ENCODE assay signal across 8 cellular contexts in genomic region chr18:812673-813404, GRCh38. TPM values are rescaled to one million over a fixed set of nuclear protein-coding genes. Genes with fewer than 3 reads are reported as not detected.
DNase-seq lines count a peak whose midpoint lies in the region; ATAC-seq and TF ChIP-seq lines count a peak whose summit lies in the region.

No MANE protein-coding gene starts in this region.

- 0% methylated on average over 5 of the region's 33 CpGs; no CpG with 5 or more reads in 1 of the 2 experiments for WGBS in IMR-90 (ENCODE audit: extremely low coverage in 2 of 2, insufficient read length in 1 of 2), 2 experiments

- CTCF ChIA-PET in IMR-90 (lab: Yijun Ruan, JAX) = interaction anchor here (0.9 kb wide), 1 partner anchor 18 kb away, joined by 5 read pairs; no protein-coding TSS in a partner anchor

- H2BK120ac ChIP-seq in IMR-90 (ENCODE audit: low read depth, low read length) = peak overlapping the region; percentile 82

- H4K91ac ChIP-seq in IMR-90 (ENCODE audit: insufficient read depth, low read depth, low read length) = peak overlapping the region; percentile 82

- H3K4ac ChIP-seq in IMR-90 (ENCODE audit: low read depth, low read length) = peak overlapping the region; percentile 85

- intact Hi-C loops in IMR-90 (cut with micrococcal nuclease) (no loop called here), gastrocnemius medialis (cut with DNase I; ENCODE audit: low total_unique reads) (loop anchor here (5.0 to 10.0 kb wide), 3 partner anchors 101 to 1842 kb away; partner anchors contain the start of genes ENOSF1, SMCHD1 and THOC1)

- TF ChIP-seq POLR2A in IMR-90 (IDR thresholded peaks at IDR 0.05; ENCODE audit: low read depth, low read length) = peak; percentile 83; the same call in 1 of the 2 replicates
- TF ChIP-seq POLR2A in gastrocnemius medialis (IDR thresholded peaks at IDR 0.05) = no peak

- peak overlapping the region; percentile 75 for H3K9ac ChIP-seq in IMR-90 (ENCODE audit: low read depth, low read length)

- H4K5ac ChIP-seq in IMR-90 (ENCODE audit: low read depth, low read length) = peak overlapping the region; percentile 40

- peak; percentile 26 for DNase-seq in DMS 273 treated with DMSO at 0.1 percent for 48 hours (lab: John Stamatoyannopoulos, UW)
- peak; percentile 82 for DNase-seq in IMR-90
- peak; percentile 26 to 52 (median 32) for DNase-seq in T-helper 17 cell
- DNase-seq in hypothalamus (lab: John Stamatoyannopoulos, UW) = peak in 26 of 51 donors; percentile 12 to 65 (median 46)
- peak; percentile 62 to 77 for DNase-seq in gastrocnemius medialis
- DNase-seq in NCI-H187 treated with DMSO at 0.1 percent for 48 hours (lab: John Stamatoyannopoulos, UW) = no peak

- POLR2A ChIA-PET in IMR-90 (lab: Charles Lee; ENCODE audit: unreplicated experiment) = no interaction called here

- BruUV-seq in IMR-90 (replicated peaks; lab: Mats Ljungman, UMichigan) = no TSS peak

- peaks cover 3 to 10% of the 10 kb centered on the region in 2 experiments; a peak in 3 of 4 replicates for H3K79me1 ChIP-seq in IMR-90 (ENCODE audit: low read depth in 1 of 2, low read length in 2 of 2)

- H3K14ac ChIP-seq in IMR-90 (replicated peaks; ENCODE audit: low read depth, low read length) = peak overlapping the region; percentile 47

- peaks cover 4% of the 10 kb centered on the region for H3K36me3 Mint-ChIP-seq in T-helper 17 cell (ENCODE audit: low read depth)

- peak overlapping the region; percentile 98 for H2AFZ ChIP-seq in IMR-90 (replicated peaks; ENCODE audit: low read length, poor library complexity)

- H3K9me3 ChIP-seq in IMR-90 (ENCODE audit: control insufficient read depth, insufficient read depth, low read length) (no peaks in the 10 kb centered on the region), T-helper 17 cell (ENCODE audit: control insufficient read depth, low read length, poor library complexity, severe bottlenecking) (no peaks in the 10 kb centered on the region), gastrocnemius medialis (no peaks in the 10 kb centered on the region)

- H3K27me3 ChIP-seq in IMR-90 (ENCODE audit: control insufficient read depth, insufficient read depth, low read length) (no peaks in the 10 kb centered on the region), gastrocnemius medialis (no peaks in the 10 kb centered on the region)

- peak overlapping the region; percentile 22 for H3K18ac ChIP-seq in IMR-90 (ENCODE audit: low read depth, low read length)

- H2BK20ac ChIP-seq in IMR-90 (ENCODE audit: low read depth, low read length) = no peak overlapping the region; the same call in 1 of the 2 replicates

- peak overlapping the region; percentile 75 for H3K27ac ChIP-seq in IMR-90 (ENCODE audit: insufficient read depth, low read length)
- H3K27ac ChIP-seq in angular gyrus (ENCODE audit: low read depth, low read length) = peak overlapping the region; percentile 14
- peak overlapping the region; percentile 93 to 96 (median 94) for H3K27ac ChIP-seq in gastrocnemius medialis

- peak overlapping the region; percentile 51; the same call in 1 of the 2 replicates for H3K56ac ChIP-seq in IMR-90 (ENCODE audit: extremely low read depth, insufficient read depth, low read length)

- peak overlapping the region; percentile 95 for H3K4me3 Mint-ChIP-seq in T-helper 17 cell

- ATAC-seq in GM21526 (IDR thresholded peaks at IDR 0.05; ENCODE audit: low FRiP score, unreplicated experiment) (peak; percentile 40), IMR-90 (ENCODE audit: low read depth) (peak; percentile 34), T-helper 17 cell (peak; percentile 68), gastrocnemius medialis (peak; percentile 69 to 76)

- H3K4me3 ChIP-seq in IMR-90 (ENCODE audit: insufficient read depth, low read depth, low read length) (peak overlapping the region; percentile 80), gastrocnemius medialis (peak overlapping the region; percentile 75 to 96 (median 86))

- no peaks in the 10 kb centered on the region for H3K9me1 ChIP-seq in IMR-90 (ENCODE audit: insufficient read depth, low read length)

- no peak overlapping the region for H2AK5ac ChIP-seq in IMR-90 (ENCODE audit: low read depth, low read length)

- peak overlapping the region; percentile 58 for H3K23ac ChIP-seq in IMR-90 (ENCODE audit: low read depth, low read length)

- no peaks in the 10 kb centered on the region for H3K36me3 ChIP-seq in IMR-90 (ENCODE audit: control insufficient read depth, insufficient read depth, low read length)
- H3K36me3 ChIP-seq in gastrocnemius medialis = no peaks in the 10 kb centered on the region

- dilution Hi-C loops in IMR-90 (cut with HindIII; ENCODE audit: low sequenced_read_pairs, unreplicated experiment) = no loop called here

- in situ Hi-C loops in IMR-90 (cut with MboI; ENCODE audit: low sequenced_read_pairs) = no loop called here
- in situ Hi-C loops in gastrocnemius medialis (cut with MboI; ENCODE audit: low sequenced_read_pairs in 4 of 4) = no loop called here

- peak overlapping the region; percentile 3; the same call in 2 of the 3 replicates for H2BK15ac ChIP-seq in IMR-90 (ENCODE audit: low read depth, low read length)

- peak overlapping the region; percentile 71 for H2BK5ac ChIP-seq in IMR-90 (ENCODE audit: low read depth, low read length, poor library complexity, severe bottlenecking)

- no peak for TF ChIP-seq RAD21 in IMR-90 (IDR thresholded peaks at IDR 0.05; ENCODE audit: low read length)

- peaks cover 9% of the 10 kb centered on the region; the same call in 1 of the 2 replicates for H4K20me1 ChIP-seq in IMR-90 (ENCODE audit: insufficient read depth, low read length)

- H3K27me3 Mint-ChIP-seq in T-helper 17 cell = peaks cover 4% of the 10 kb centered on the region

- peaks cover 3% of the 10 kb centered on the region for H3K4me1 ChIP-seq in IMR-90 (ENCODE audit: control insufficient read depth, insufficient read depth, low read length)
- peaks cover 30 to 38% of the 10 kb centered on the region in 2 donors for H3K4me1 ChIP-seq in gastrocnemius medialis

- peak overlapping the region; percentile 11 to 89; a peak in 3 of 4 replicates for H4K8ac ChIP-seq in IMR-90 (ENCODE audit: low read depth in 2 of 2, low read length in 2 of 2)

- TF ChIP-seq CTCF in IMR-90 (conservative IDR thresholded peaks at IDR 0.05; ENCODE audit: low read depth, low read length) = no peak
- TF ChIP-seq CTCF in gastrocnemius medialis (IDR thresholded peaks at IDR 0.05 in 4 of 5, conservative IDR thresholded peaks at IDR 0.05 in 1 of 5) = no peak

- peak overlapping the region; percentile 88 for H2AK9ac ChIP-seq in IMR-90 (replicated peaks; ENCODE audit: low read depth, low read length, poor library complexity)

- H3K27ac Mint-ChIP-seq in T-helper 17 cell = peak overlapping the region; percentile 93

- H3K4me2 ChIP-seq in IMR-90 (ENCODE audit: low read depth, low read length) = peak overlapping the region; percentile 79

- peaks cover 31% of the 10 kb centered on the region for H3K4me1 Mint-ChIP-seq in T-helper 17 cell

TF ChIP-seq in IMR-90, 13 proteins besides CTCF, POLR2A, EP300 and RAD21:
- TF ChIP-seq FOS (IDR thresholded peaks at IDR 0.05; ENCODE audit: low read depth, low read length) = no peak
- TF ChIP-seq NFE2L2 (IDR thresholded peaks at IDR 0.05; ENCODE audit: low read depth, low read length) = no peak
- peak; percentile 65 for TF ChIP-seq BHLHE40 (IDR thresholded peaks at IDR 0.05; ENCODE audit: low read depth, low read length)

RNA-seq across cellular contexts. Expression of gene YES1, which starts 0.8 kb away (rescaled TPM):
- total RNA-seq in IMR-90 (2012; rRNA removed) (62.0 and 96.9 TPM in 2 replicates), T-helper 17 cell (1 to 10 TPM; 6.9 to 7.1 TPM), gastrocnemius medialis (10 to 100 TPM; 19.2 to 39.5 (median 29.6) TPM)
- 14.2 and 16.7 TPM in 2 replicates for polyA plus RNA-seq in IMR-90 (2012; rRNA removed)
- 4.6 and 7.7 TPM in 2 replicates for polyA plus RNA-seq in IMR-90 (2012; cell fraction: cytosol; rRNA removed)
- 5.3 and 9.6 TPM in 2 replicates for polyA plus RNA-seq in IMR-90 (2012; cell fraction: nucleus; rRNA removed; ENCODE audit: low replicate concordance)

Comparison
In these comparisons a context has a peak if more than half of its experiments do, and no peak if none do; other contexts are left out.
1. H3K27ac ChIP-seq: peak in every context shown above with its lines; median percentile 94 in gastrocnemius medialis; 75 in IMR-90; 14 in angular gyrus.